Comparison of ENCODE assay signal across 1 cellular context in genomic region chr2:168470188-168470879, GRCh38.
TF ChIP-seq lines count a peak whose summit lies in the region.

No MANE protein-coding gene starts in this region.

TF ChIP-seq in H1, 55 proteins besides CTCF, POLR2A, EP300 and RAD21 (continued from another document):
- TF ChIP-seq JUN (IDR thresholded peaks at IDR 0.05; ENCODE audit: low read depth, low read length), result no peak
- no peak for TF ChIP-seq JUND (IDR thresholded peaks at IDR 0.05; ENCODE audit: low read length)
- TF ChIP-seq FOSL1 (IDR thresholded peaks at IDR 0.05; ENCODE audit: insufficient read depth, low read depth, low read length), result no peak
- no peak for TF ChIP-seq CBX8 (IDR thresholded peaks at IDR 0.05; ENCODE audit: borderline replicate concordance, low read depth, low read length)
- TF ChIP-seq EZH2 (IDR thresholded peaks at IDR 0.05; ENCODE audit: low read depth, low read length, severe bottlenecking), result no peak
